8 cellular contexts compared by ENCODE assay signal in the genomic region with DNA sequence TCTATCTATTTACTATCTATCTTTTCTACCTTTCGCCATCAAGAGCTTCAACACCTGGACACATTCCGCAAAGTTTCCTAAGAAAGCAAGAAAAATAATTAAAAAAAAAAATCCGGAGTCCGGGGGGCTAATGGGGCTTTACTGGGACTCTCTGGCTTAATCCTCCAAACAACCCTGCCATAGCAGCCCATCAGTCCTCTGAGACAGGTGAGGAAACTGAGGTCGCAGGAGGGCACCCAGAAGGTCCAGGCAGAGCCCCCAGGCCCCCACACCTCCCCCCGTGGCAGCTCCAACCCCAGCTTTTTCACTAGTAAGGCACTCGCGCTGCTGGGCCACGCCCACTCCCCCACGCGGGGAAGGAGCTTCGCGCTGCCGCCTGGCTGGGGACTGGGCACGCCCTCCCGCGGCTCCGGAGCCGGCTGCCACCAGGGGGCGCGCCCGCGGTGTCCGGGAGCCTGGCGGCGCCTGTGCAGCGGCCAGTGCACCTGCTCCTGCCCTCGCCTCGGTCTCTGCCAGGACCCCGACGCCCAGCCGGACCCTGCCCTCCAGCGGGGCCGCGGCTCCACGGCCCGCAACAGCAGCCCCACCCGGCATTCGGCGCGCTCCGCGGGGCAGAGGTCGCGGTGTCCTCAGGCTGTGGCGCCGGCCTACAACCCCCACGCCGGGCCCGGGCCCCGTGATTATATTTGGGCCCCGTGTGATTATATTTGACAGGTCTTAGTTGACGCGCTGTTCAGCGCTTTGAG. TPM values are rescaled to one million over a fixed set of nuclear protein-coding genes. Genes with fewer than 3 reads are reported as not detected.
A peak's percentile ranks its signal among the peaks of the same experiment; 100 is the strongest.
DNase-seq lines count a peak whose midpoint lies in the region; ATAC-seq and TF ChIP-seq lines count a peak whose summit lies in the region.

No MANE protein-coding gene starts in this region.

- H3K4me3 ChIP-seq in heart right ventricle (peak overlapping the region in 8 of 10 donors; percentile 15 to 40 (median 28)), retinal pigment epithelial cell (ENCODE audit: low read length) (no peak overlapping the region)

- ATAC-seq in heart right ventricle: peak; percentile 58 to 87 (median 80)
- no peak for ATAC-seq in HG02970 (IDR thresholded peaks at IDR 0.05; ENCODE audit: low FRiP score, unreplicated experiment)
- ATAC-seq in GM19035 (IDR thresholded peaks at IDR 0.05; ENCODE audit: unreplicated experiment): no peak

- TF ChIP-seq CTCF in heart right ventricle (IDR thresholded peaks at IDR 0.05) (peak; percentile 68 to 97 (median 84)), retinal pigment epithelial cell (conservative IDR thresholded peaks at IDR 0.05; ENCODE audit: low read depth, low read length) (peak; percentile 54)

- H3K36me3 ChIP-seq in heart right ventricle: no peaks in the 10 kb centered on the region

- H3K9me3 ChIP-seq in heart right ventricle: no peaks in the 10 kb centered on the region

- intact Hi-C loops in heart right ventricle (cut with DNase I): no loop called here

- H3K27ac ChIP-seq in heart right ventricle: no peak overlapping the region

- DNase-seq in DMS153 (lab: John Stamatoyannopoulos, UW): peak; percentile 45
- DNase-seq in KG1 (lab: John Stamatoyannopoulos, UW): peak; percentile 18
- DNase-seq in T-helper 1 cell: peak; percentile 77 to 86 (median 81)
- DNase-seq in activated naive CD8-positive, alpha-beta T cell treated with anti-CD3 and anti-CD28 coated beads for 36 hours: peak; percentile 86
- peak; percentile 52 to 76 for DNase-seq in heart right ventricle
- no peak for DNase-seq in retinal pigment epithelial cell (ENCODE audit: low read depth)

- peaks cover 0 to 31% (median 5%) of the 10 kb centered on the region in 7 donors for H3K27me3 ChIP-seq in heart right ventricle

- peaks cover 16% of the 10 kb centered on the region for H3K27me3 Mint-ChIP-seq in activated naive CD8-positive, alpha-beta T cell treated with anti-CD3 and anti-CD28 coated beads for 36 hours

- WGBS in heart right ventricle, 2 donors: 11 to 13% methylated on average over 44 to 55 of the region's 55 CpGs

- H3K4me1 ChIP-seq in heart right ventricle: peaks cover 0 to 27% (median 8%) of the 10 kb centered on the region in 9 donors

- no peaks in the 10 kb centered on the region for H3K36me3 Mint-ChIP-seq in activated naive CD8-positive, alpha-beta T cell treated with anti-CD3 and anti-CD28 coated beads for 36 hours

- no peak overlapping the region for H3K4me3 Mint-ChIP-seq in activated naive CD8-positive, alpha-beta T cell treated with anti-CD3 and anti-CD28 coated beads for 36 hours

- H3K4me1 Mint-ChIP-seq in activated naive CD8-positive, alpha-beta T cell treated with anti-CD3 and anti-CD28 coated beads for 36 hours: peaks cover 6% of the 10 kb centered on the region

- H3K9me3 Mint-ChIP-seq in activated naive CD8-positive, alpha-beta T cell treated with anti-CD3 and anti-CD28 coated beads for 36 hours: no peaks in the 10 kb centered on the region

- H3K27ac Mint-ChIP-seq in activated naive CD8-positive, alpha-beta T cell treated with anti-CD3 and anti-CD28 coated beads for 36 hours: no peak overlapping the region

RNA-seq across cellular contexts. Expression of gene SAMD11, which starts 54.1 kb away (rescaled TPM):
- not detected for total RNA-seq in activated naive CD8-positive, alpha-beta T cell treated with anti-CD3 and anti-CD28 coated beads for 36 hours
- total RNA-seq in heart right ventricle: 1 to 10 TPM in 8 of 10 donors, under 1 TPM in 2; 0.87 to 2.2 (median 1.2) TPM
- 1 to 10 TPM; 1.5 to 2.4 TPM for polyA plus RNA-seq in heart right ventricle

Comparison
In these comparisons a context has a peak if more than half of its experiments do, and no peak if none do; other contexts are left out.
1. ATAC-seq: peak in heart right ventricle (8 of 8); none in HG02970 (single experiment) and GM19035 (single experiment).